29 cellular contexts compared by ENCODE assay signal in genomic region chr12:115457798-115458197, GRCh38.
"Had no signal": no experiment of that assay in that cellular context is flagged by ENCODE, and none has a peak within 500 bp of the region (broad histone marks: within the 10 kb centered on the region; RNA-seq: fewer than 3 reads in every experiment).

No MANE protein-coding gene starts in this region.

- DNase-seq: activated CD4-positive, alpha-beta memory T cell treated with anti-CD3 and anti-CD28 coated beads, Interleukin-2, amount 10 ng/mL, durations not matched to agents 7 days and 5 days; activated CD4-positive, alpha-beta T cell treated with anti-CD3 and anti-CD28 coated beads for 1 hour; activated CD4-positive, alpha-beta T cell treated with anti-CD3 and anti-CD28 coated beads for 48 hours; activated CD4-positive, CD25-positive, alpha-beta regulatory T cell; activated CD8-positive, alpha-beta memory T cell treated with anti-CD3 and anti-CD28 coated beads for 24 hours; activated CD8-positive, alpha-beta memory T cell treated with anti-CD3 and anti-CD28 coated beads, Interleukin-2, amount 10 ng/mL, durations not matched to agents 7 days and 5 days; activated CD8-positive, alpha-beta memory T cell treated with anti-CD3 and anti-CD28 coated beads, Interleukin-2, amount 50 U/mL, for 48 hours; activated effector memory CD4-positive, alpha-beta T cell treated with Interleukin-2 at 50 U/mL for 16 hours; activated naive CD4-positive, alpha-beta T cell treated with anti-CD3 and anti-CD28 coated beads, Interleukin-2, amount 10 ng/mL, durations not matched to agents 7 days and 5 days; activated naive CD8-positive, alpha-beta T cell treated with anti-CD3 and anti-CD28 coated beads, Interleukin-2, amount 50 U/mL, for 24 hours; activated T-cell treated with anti-CD3 and anti-CD28 coated beads, Interleukin-2, amount 50 U/mL, for 48 hours; anterior cingulate cortex; caudate nucleus; cerebellar nuclear complex; Kasumi-1; MG63; NCI-H1092; NCI-H1694 treated with DMSO at 0.1 percent for 48 hours; NCI-H2029; NK-92 treated with Interleukin-12 subunit alpha and Interleukin-12 subunit beta, amount 100 ng/mL, for 24 hours; Peyer's patch; RPMI8226; T-cell; T-helper 17 cell; T-helper 9 cell had no signal

- H3K9me3 ChIP-seq: MG63, Peyer's patch, SJSA1 had no signal

- H3K4me3 ChIP-seq: MG63, Peyer's patch, SJSA1 had no signal

- H3K27ac ChIP-seq: Peyer's patch, SJSA1 had no signal

- H3K27me3 ChIP-seq: MG63, Peyer's patch, SJSA1 had no signal

- H3K36me3 ChIP-seq: MG63, Peyer's patch, SJSA1 had no signal

- ATAC-seq: activated CD8-positive, alpha-beta memory T cell treated with anti-CD3 and anti-CD28 coated beads, Interleukin-2, amount 10 ng/mL, durations not matched to agents 7 days and 5 days; activated naive CD8-positive, alpha-beta T cell treated with anti-CD3 and anti-CD28 coated beads, Interleukin-2, amount 50 U/mL, for 24 hours; PC-3; SK-N-SH treated with all-trans-retinoic acid at 6 μM for 48 hours; T-cell; T-helper 17 cell had no signal

- FAIRE-seq: bronchial epithelial cell had no signal
